11 cellular contexts compared by ENCODE assay signal in the genomic region with DNA sequence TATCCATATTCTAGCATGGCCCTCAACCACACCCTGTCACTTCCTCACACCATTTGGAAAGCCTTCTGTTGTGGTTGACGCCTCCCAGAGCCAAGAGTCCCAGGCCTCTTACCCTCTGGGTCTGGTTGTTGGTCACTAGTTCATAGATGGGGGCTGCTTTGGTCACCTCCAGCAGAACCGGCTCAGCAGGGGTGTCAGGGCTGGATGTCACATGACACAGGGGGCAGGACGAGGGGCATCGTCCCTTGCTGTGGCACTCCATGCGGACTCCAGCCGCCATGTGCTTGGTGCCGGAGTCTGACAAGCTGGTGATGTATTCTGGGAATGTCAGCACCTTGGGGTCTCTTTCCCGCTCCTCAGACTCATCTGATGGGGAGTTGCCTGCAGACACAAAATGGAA.
"Had no signal": no experiment of that assay in that cellular context is flagged by ENCODE, and none has a peak within 500 bp of the region (broad histone marks: within the 10 kb centered on the region; RNA-seq: fewer than 3 reads in every experiment).

No MANE protein-coding gene starts in this region.

- ATAC-seq: GM23338, HCT116 had no signal

- H3K9ac ChIP-seq: GM23248 had no signal

- H3K4me2 ChIP-seq: GM23338 had no signal

- H3K9me3 ChIP-seq: HAP-1 had no signal

- H2AFZ ChIP-seq: GM23248, GM23338 had no signal

- H3K4me3 ChIP-seq: GM23248, GM23338, HAP-1 had no signal

- H3K27ac Mint-ChIP-seq: GM23338, H9, HFFc6 had no signal

- DNase-seq: GM23248, GOT3, H7, H9, HCEC 1CT, HFFc6 had no signal

- H3K9me3 Mint-ChIP-seq: GM23338, H9, HFFc6 had no signal

- H3K4me3 Mint-ChIP-seq: GM23338, H9, HFFc6 had no signal

- H3K36me3 ChIP-seq: HAP-1 had no signal

- H3K27ac ChIP-seq: GM23248 had no signal

- FAIRE-seq: H1, H54 had no signal
